ENCODE assay signal across 1 cellular context in the genomic region with DNA sequence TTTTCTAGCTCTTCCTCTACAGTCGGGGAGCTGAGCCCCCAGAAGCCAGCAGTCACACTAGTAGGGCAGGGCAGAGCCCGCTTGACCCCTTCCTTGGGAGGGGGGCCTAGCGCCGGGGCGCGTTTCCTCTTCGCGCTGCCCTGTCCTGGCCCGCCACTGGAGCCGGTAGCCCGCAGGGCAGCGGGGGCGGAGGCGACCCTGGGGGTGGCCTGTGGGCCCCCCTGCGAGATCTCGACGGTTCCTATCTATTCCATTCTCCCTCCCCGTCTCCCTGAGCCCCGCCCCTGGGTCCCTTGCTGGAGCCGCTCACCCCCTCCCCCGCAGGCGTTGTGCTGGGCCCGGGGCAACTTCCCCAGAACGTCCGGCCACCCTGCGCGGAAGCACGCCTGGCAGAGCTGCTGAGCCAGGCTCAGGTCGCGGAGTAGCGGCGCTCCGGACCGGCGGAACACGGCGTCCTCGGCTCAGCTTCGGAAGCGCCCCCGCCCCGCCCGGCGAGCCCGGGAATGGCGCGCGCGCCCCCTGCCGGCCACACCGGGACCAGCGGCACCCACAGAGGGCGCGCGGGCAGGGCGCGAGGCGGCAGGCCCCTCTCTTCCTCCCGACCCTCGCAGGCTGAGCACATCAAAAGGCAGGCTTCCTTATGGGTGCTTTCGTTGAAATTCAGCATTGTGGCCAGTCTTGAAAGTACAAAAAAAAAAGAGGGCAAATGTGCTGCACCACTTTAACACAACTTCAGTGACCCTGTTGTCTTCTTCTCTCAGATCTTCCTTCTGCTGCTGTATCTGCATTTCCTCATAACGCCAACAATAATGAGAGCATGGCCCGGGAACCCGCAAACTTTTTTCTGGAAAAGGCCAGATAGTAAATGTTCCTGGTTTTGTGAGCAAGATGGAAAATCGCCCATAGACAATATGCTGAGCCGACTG.
TF ChIP-seq lines count a peak whose summit lies in the region.

No MANE protein-coding gene starts in this region.

TF ChIP-seq in H1, 55 proteins besides CTCF, POLR2A, EP300 and RAD21 (continued from another document):
- TF ChIP-seq, protein P1, sequence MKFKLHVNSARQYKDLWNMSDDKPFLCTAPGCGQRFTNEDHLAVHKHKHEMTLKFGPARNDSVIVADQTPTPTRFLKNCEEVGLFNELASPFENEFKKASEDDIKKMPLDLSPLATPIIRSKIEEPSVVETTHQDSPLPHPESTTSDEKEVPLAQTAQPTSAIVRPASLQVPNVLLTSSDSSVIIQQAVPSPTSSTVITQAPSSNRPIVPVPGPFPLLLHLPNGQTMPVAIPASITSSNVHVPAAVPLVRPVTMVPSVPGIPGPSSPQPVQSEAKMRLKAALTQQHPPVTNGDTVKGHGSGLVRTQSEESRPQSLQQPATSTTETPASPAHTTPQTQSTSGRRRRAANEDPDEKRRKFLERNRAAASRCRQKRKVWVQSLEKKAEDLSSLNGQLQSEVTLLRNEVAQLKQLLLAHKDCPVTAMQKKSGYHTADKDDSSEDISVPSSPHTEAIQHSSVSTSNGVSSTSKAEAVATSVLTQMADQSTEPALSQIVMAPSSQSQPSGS (IDR thresholded peaks at IDR 0.05; ENCODE audit: low read length), result no peak
- TF ChIP-seq SIN3A (conservative IDR thresholded peaks at IDR 0.05 in 1 of 2, IDR thresholded peaks at IDR 0.05 in 1 of 2; ENCODE audit: low read depth in 1 of 2, low read length in 2 of 2) (no peak), BCL11A (IDR thresholded peaks at IDR 0.05; ENCODE audit: low read depth in 2 of 2, low read length in 2 of 2) (no peak), SP2 (IDR thresholded peaks at IDR 0.05; ENCODE audit: low read length) (no peak), KDM5A (IDR thresholded peaks at IDR 0.05; ENCODE audit: low read length) (no peak), RXRA (IDR thresholded peaks at IDR 0.05; ENCODE audit: insufficient read depth, low read depth, low read length) (no peak), EZH2 (IDR thresholded peaks at IDR 0.05; ENCODE audit: low read depth, low read length, severe bottlenecking) (no peak), NRF1 (IDR thresholded peaks at IDR 0.05; ENCODE audit: low read depth, low read length) (no peak), HDAC2 (IDR thresholded peaks at IDR 0.05; ENCODE audit: borderline replicate concordance in 1 of 2, low read depth in 2 of 2, low read length in 2 of 2) (no peak), BRCA1 (IDR thresholded peaks at IDR 0.05; ENCODE audit: low read depth, low read length) (no peak), JUND (IDR thresholded peaks at IDR 0.05; ENCODE audit: low read length) (no peak), PHF8 (conservative IDR thresholded peaks at IDR 0.05; ENCODE audit: low read depth, low read length) (no peak), GABPA (IDR thresholded peaks at IDR 0.05; ENCODE audit: borderline replicate concordance, insufficient read depth, low read length) (no peak), BACH1 (IDR thresholded peaks at IDR 0.05; ENCODE audit: low read length) (no peak), JUN (IDR thresholded peaks at IDR 0.05; ENCODE audit: low read depth, low read length) (no peak), KDM4A (IDR thresholded peaks at IDR 0.05; ENCODE audit: low read depth, low read length, severe bottlenecking) (peak; percentile 92), MAFK (IDR thresholded peaks at IDR 0.05; ENCODE audit: low read depth, low read length) (no peak), SP4 (IDR thresholded peaks at IDR 0.05; ENCODE audit: low read length) (no peak), SUZ12 (IDR thresholded peaks at IDR 0.05; ENCODE audit: low read length) (peak; percentile 38; the same call in 1 of the 2 replicates), CTBP2 (IDR thresholded peaks at IDR 0.05; ENCODE audit: borderline replicate concordance, insufficient read depth, insufficient read length, low read length) (no peak), TAF1 (IDR thresholded peaks at IDR 0.05; ENCODE audit: low read depth, low read length) (peak; percentile 14; the same call in 1 of the 2 replicates), SAP30 (IDR thresholded peaks at IDR 0.05; ENCODE audit: insufficient read depth, insufficient replicate concordance, low read length) (no peak), GTF2F1 (IDR thresholded peaks at IDR 0.05; ENCODE audit: borderline replicate concordance, low read depth, low read length) (no peak), FOSL1 (IDR thresholded peaks at IDR 0.05; ENCODE audit: insufficient read depth, low read depth, low read length) (no peak), POU5F1 (IDR thresholded peaks at IDR 0.05; ENCODE audit: low read depth, low read length) (no peak), RBBP5 (IDR thresholded peaks at IDR 0.05; ENCODE audit: borderline replicate concordance, low read depth, low read length) (peak; percentile 39; the same call in 1 of the 2 replicates), POLR2AphosphoS5 (IDR thresholded peaks at IDR 0.05; ENCODE audit: low read depth, low read length) (no peak), HDAC6 (IDR thresholded peaks at IDR 0.05; ENCODE audit: low read depth, low read length) (no peak), KDM1A (IDR thresholded peaks at IDR 0.05; ENCODE audit: borderline replicate concordance, low read length) (peak; percentile 29; the same call in 1 of the 2 replicates), SIRT6 (IDR thresholded peaks at IDR 0.05; ENCODE audit: low read length) (no peak), EGR1 (IDR thresholded peaks at IDR 0.05; ENCODE audit: borderline replicate concordance, low read depth, low read length) (no peak), SP1 (IDR thresholded peaks at IDR 0.05; ENCODE audit: low read depth, low read length) (no peak), TAF7 (optimal IDR thresholded peaks at IDR 0.05; ENCODE audit: borderline replicate concordance, low read depth, low read length) (peak; percentile 18), TEAD4 (IDR thresholded peaks at IDR 0.05; ENCODE audit: low read depth, low read length) (peak; percentile 56; the same call in 1 of the 2 replicates), RFX5 (IDR thresholded peaks at IDR 0.05; ENCODE audit: borderline replicate concordance, low read depth, low read length) (no peak), CBX8 (IDR thresholded peaks at IDR 0.05; ENCODE audit: borderline replicate concordance, low read depth, low read length) (no peak), SIX5 (IDR thresholded peaks at IDR 0.05; ENCODE audit: low read depth, low read length) (no peak), ASH2L (IDR thresholded peaks at IDR 0.05; ENCODE audit: low read length) (peak; percentile 66), YY1 (IDR thresholded peaks at IDR 0.05; ENCODE audit: low read depth, low read length) (0 out of 2 replicates have a peak, but pooled peaks have one; percentile 35), CBX5 (IDR thresholded peaks at IDR 0.05; ENCODE audit: low read depth, low read length) (no peak), ZNF274 (IDR thresholded peaks at IDR 0.05; ENCODE audit: borderline replicate concordance, extremely low read depth, low read length) (no peak), CREB1 (IDR thresholded peaks at IDR 0.05) (0 out of 2 replicates have a peak, but pooled peaks have one; percentile 44), CHD2 (IDR thresholded peaks at IDR 0.05; ENCODE audit: low read length) (no peak)
- TF ChIP-seq, protein P2, sequence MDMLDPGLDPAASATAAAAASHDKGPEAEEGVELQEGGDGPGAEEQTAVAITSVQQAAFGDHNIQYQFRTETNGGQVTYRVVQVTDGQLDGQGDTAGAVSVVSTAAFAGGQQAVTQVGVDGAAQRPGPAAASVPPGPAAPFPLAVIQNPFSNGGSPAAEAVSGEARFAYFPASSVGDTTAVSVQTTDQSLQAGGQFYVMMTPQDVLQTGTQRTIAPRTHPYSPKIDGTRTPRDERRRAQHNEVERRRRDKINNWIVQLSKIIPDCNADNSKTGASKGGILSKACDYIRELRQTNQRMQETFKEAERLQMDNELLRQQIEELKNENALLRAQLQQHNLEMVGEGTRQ (IDR thresholded peaks at IDR 0.05; ENCODE audit: low read length), result no peak
- TF ChIP-seq, protein P3, sequence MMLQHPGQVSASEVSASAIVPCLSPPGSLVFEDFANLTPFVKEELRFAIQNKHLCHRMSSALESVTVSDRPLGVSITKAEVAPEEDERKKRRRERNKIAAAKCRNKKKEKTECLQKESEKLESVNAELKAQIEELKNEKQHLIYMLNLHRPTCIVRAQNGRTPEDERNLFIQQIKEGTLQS (IDR thresholded peaks at IDR 0.05; ENCODE audit: insufficient read depth, low read depth, low read length), result no peak
- TF ChIP-seq, protein P4, sequence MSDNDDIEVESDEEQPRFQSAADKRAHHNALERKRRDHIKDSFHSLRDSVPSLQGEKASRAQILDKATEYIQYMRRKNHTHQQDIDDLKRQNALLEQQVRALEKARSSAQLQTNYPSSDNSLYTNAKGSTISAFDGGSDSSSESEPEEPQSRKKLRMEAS (IDR thresholded peaks at IDR 0.05), result 0 out of 2 replicates have a peak, but pooled peaks have one; percentile 35
- TF ChIP-seq, protein P5, sequence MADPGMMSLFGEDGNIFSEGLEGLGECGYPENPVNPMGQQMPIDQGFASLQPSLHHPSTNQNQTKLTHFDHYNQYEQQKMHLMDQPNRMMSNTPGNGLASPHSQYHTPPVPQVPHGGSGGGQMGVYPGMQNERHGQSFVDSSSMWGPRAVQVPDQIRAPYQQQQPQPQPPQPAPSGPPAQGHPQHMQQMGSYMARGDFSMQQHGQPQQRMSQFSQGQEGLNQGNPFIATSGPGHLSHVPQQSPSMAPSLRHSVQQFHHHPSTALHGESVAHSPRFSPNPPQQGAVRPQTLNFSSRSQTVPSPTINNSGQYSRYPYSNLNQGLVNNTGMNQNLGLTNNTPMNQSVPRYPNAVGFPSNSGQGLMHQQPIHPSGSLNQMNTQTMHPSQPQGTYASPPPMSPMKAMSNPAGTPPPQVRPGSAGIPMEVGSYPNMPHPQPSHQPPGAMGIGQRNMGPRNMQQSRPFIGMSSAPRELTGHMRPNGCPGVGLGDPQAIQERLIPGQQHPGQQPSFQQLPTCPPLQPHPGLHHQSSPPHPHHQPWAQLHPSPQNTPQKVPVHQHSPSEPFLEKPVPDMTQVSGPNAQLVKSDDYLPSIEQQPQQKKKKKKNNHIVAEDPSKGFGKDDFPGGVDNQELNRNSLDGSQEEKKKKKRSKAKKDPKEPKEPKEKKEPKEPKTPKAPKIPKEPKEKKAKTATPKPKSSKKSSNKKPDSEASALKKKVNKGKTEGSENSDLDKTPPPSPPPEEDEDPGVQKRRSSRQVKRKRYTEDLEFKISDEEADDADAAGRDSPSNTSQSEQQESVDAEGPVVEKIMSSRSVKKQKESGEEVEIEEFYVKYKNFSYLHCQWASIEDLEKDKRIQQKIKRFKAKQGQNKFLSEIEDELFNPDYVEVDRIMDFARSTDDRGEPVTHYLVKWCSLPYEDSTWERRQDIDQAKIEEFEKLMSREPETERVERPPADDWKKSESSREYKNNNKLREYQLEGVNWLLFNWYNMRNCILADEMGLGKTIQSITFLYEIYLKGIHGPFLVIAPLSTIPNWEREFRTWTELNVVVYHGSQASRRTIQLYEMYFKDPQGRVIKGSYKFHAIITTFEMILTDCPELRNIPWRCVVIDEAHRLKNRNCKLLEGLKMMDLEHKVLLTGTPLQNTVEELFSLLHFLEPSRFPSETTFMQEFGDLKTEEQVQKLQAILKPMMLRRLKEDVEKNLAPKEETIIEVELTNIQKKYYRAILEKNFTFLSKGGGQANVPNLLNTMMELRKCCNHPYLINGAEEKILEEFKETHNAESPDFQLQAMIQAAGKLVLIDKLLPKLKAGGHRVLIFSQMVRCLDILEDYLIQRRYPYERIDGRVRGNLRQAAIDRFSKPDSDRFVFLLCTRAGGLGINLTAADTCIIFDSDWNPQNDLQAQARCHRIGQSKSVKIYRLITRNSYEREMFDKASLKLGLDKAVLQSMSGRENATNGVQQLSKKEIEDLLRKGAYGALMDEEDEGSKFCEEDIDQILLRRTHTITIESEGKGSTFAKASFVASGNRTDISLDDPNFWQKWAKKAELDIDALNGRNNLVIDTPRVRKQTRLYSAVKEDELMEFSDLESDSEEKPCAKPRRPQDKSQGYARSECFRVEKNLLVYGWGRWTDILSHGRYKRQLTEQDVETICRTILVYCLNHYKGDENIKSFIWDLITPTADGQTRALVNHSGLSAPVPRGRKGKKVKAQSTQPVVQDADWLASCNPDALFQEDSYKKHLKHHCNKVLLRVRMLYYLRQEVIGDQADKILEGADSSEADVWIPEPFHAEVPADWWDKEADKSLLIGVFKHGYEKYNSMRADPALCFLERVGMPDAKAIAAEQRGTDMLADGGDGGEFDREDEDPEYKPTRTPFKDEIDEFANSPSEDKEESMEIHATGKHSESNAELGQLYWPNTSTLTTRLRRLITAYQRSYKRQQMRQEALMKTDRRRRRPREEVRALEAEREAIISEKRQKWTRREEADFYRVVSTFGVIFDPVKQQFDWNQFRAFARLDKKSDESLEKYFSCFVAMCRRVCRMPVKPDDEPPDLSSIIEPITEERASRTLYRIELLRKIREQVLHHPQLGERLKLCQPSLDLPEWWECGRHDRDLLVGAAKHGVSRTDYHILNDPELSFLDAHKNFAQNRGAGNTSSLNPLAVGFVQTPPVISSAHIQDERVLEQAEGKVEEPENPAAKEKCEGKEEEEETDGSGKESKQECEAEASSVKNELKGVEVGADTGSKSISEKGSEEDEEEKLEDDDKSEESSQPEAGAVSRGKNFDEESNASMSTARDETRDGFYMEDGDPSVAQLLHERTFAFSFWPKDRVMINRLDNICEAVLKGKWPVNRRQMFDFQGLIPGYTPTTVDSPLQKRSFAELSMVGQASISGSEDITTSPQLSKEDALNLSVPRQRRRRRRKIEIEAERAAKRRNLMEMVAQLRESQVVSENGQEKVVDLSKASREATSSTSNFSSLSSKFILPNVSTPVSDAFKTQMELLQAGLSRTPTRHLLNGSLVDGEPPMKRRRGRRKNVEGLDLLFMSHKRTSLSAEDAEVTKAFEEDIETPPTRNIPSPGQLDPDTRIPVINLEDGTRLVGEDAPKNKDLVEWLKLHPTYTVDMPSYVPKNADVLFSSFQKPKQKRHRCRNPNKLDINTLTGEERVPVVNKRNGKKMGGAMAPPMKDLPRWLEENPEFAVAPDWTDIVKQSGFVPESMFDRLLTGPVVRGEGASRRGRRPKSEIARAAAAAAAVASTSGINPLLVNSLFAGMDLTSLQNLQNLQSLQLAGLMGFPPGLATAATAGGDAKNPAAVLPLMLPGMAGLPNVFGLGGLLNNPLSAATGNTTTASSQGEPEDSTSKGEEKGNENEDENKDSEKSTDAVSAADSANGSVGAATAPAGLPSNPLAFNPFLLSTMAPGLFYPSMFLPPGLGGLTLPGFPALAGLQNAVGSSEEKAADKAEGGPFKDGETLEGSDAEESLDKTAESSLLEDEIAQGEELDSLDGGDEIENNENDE (IDR thresholded peaks at IDR 0.05; ENCODE audit: insufficient replicate concordance, low read length), result no peak
- TF ChIP-seq, protein P6, sequence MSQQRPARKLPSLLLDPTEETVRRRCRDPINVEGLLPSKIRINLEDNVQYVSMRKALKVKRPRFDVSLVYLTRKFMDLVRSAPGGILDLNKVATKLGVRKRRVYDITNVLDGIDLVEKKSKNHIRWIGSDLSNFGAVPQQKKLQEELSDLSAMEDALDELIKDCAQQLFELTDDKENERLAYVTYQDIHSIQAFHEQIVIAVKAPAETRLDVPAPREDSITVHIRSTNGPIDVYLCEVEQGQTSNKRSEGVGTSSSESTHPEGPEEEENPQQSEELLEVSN (IDR thresholded peaks at IDR 0.05), result no peak
